Comparison of ENCODE assay signal across 1 cellular context in genomic region chr16:58501242-58502131, GRCh38.
A peak's percentile ranks its signal among the peaks of the same experiment; 100 is the strongest.
TF ChIP-seq lines count a peak whose summit lies in the region.

No MANE protein-coding gene starts in this region.

TF ChIP-seq in K562, 482 proteins besides CTCF, POLR2A, EP300 and RAD21 (continued from another document):
- TF ChIP-seq TSHZ1 (CRISPR knock-in tag; IDR thresholded peaks at IDR 0.05) (no peak), POLR2G (IDR thresholded peaks at IDR 0.05; ENCODE audit: low read depth, low read length) (peak; percentile 46), ZNF143 (CRISPR knock-in tag; IDR thresholded peaks at IDR 0.05) (no peak), SRSF3 (IDR thresholded peaks at IDR 0.05; ENCODE audit: insufficient read depth, low read length) (no peak), CREBBP (IDR thresholded peaks at IDR 0.05; ENCODE audit: low read depth, low read length) (no peak), L3MBTL2 (IDR thresholded peaks at IDR 0.05) (0 out of 2 replicates have a peak, but pooled peaks have one; percentile 29), PHTF2 (CRISPR knock-in tag; IDR thresholded peaks at IDR 0.05) (no peak), ZBTB7A (IDR thresholded peaks at IDR 0.05; ENCODE audit: borderline replicate concordance, control insufficient read depth, low read depth, low read length) (0 out of 2 replicates have a peak, but pooled peaks have one; percentile 39), MITF (IDR thresholded peaks at IDR 0.05) (no peak), KAT7 (CRISPR knock-in tag; IDR thresholded peaks at IDR 0.05; ENCODE audit: borderline replicate concordance) (no peak), TAF7 (tag; IDR thresholded peaks at IDR 0.05) (no peak), JUND (IDR thresholded peaks at IDR 0.05; ENCODE audit: borderline replicate concordance, low read depth, low read length) (peak; percentile 73), JUND (tag; IDR thresholded peaks at IDR 0.05; ENCODE audit: borderline replicate concordance, low read depth, low read length) (peak; percentile 58; the same call in 2 of the 3 replicates), ATF7 (IDR thresholded peaks at IDR 0.05) (peak; percentile 94), CREM (IDR thresholded peaks at IDR 0.05; ENCODE audit: low read depth) (peak; percentile 57), CREB1 (IDR thresholded peaks at IDR 0.05) (peak; percentile 38; the same call in 1 of the 2 replicates), CREB1 (CRISPR knock-in tag; IDR thresholded peaks at IDR 0.05) (peak; percentile 60), MTA3 (IDR thresholded peaks at IDR 0.05; ENCODE audit: borderline replicate concordance) (no peak), ZFX (CRISPR knock-in tag; IDR thresholded peaks at IDR 0.05) (peak; percentile 28; the same call in 1 of the 2 replicates), ATF6 (CRISPR knock-in tag; IDR thresholded peaks at IDR 0.05) (no peak), RBM25 (IDR thresholded peaks at IDR 0.05; ENCODE audit: low read depth, low read length, severe bottlenecking) (no peak), ELK3 (CRISPR knock-in tag; IDR thresholded peaks at IDR 0.05) (no peak), ZHX1 (conservative IDR thresholded peaks at IDR 0.05; ENCODE audit: low read length) (no peak), KLF13 (tag; IDR thresholded peaks at IDR 0.05; ENCODE audit: borderline replicate concordance, low read depth) (no peak), TCF7 (IDR thresholded peaks at IDR 0.05; ENCODE audit: borderline replicate concordance) (no peak), MLLT1 (IDR thresholded peaks at IDR 0.05) (no peak), NRF1 (conservative IDR thresholded peaks at IDR 0.05 in 1 of 2, IDR thresholded peaks at IDR 0.05 in 1 of 2) (peak; percentile 45 to 60), ZKSCAN1 (IDR thresholded peaks at IDR 0.05; ENCODE audit: low read depth, low read length) (no peak), FIP1L1 (IDR thresholded peaks at IDR 0.05; ENCODE audit: low read depth, low read length, poor library complexity, severe bottlenecking) (peak; percentile 38), STAT5B (CRISPR knock-in tag; IDR thresholded peaks at IDR 0.05) (no peak), ZNF518B (CRISPR knock-in tag; IDR thresholded peaks at IDR 0.05) (no peak), SNIP1 (IDR thresholded peaks at IDR 0.05; ENCODE audit: low read depth) (no peak)
TF ChIP-seq in K562: peak in this region for 14.
